23 cellular contexts compared by ENCODE assay signal in the genomic region with DNA sequence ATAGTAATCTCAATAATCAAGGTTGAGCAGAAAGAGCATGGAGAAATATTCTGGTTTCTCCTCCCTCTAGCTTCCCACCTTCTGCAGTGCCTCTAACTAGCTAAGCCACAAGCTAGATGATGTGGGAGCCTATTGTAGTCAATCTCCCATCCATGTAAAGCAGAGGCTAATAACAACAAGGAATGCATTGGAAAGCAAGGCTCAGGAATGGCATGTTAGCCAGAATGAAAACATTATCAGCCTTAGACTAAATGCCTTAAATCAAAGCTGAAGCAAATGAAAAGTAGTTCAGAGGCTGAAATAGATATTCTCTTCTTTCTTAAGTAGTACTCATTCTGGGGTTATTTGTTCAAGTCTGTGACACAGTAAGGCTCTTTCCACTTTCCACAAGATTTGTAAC.
"Had no signal": no experiment of that assay in that cellular context is flagged by ENCODE, and none has a peak within 500 bp of the region (broad histone marks: within the 10 kb centered on the region; RNA-seq: fewer than 3 reads in every experiment).

No MANE protein-coding gene starts in this region.

- H3K36me3 ChIP-seq: thyroid gland had no signal

- H3K36me3 Mint-ChIP-seq: memory B cell, naive B cell had no signal

- H3K4me1 ChIP-seq: thyroid gland had no signal

- H3K9me3 ChIP-seq: mucosa of descending colon, thyroid gland had no signal

- H3K4me3 Mint-ChIP-seq: activated CD4-positive, alpha-beta memory T cell treated with anti-CD3 and anti-CD28 coated beads, Interleukin-2, amount 10 ng/mL, durations not matched to agents 7 days and 5 days; activated CD4-positive, alpha-beta T cell treated with anti-CD3 and anti-CD28 coated beads, Interleukin-2, amount 10 ng/mL, durations not matched to agents 24 days and 14 days; activated naive CD8-positive, alpha-beta T cell treated with anti-CD3 and anti-CD28 coated beads, Interleukin-2, amount 50 U/mL, for 24 hours; memory B cell; naive B cell; neural crest cell; stimulated activated naive CD8-positive, alpha-beta T cell treated with anti-CD3 and anti-CD28 coated beads, Interleukin-15, Interleukin-2, amounts not matched to agents 100 ng/mL and 50 ng/mL, for 24 hours had no signal

- H3K27ac ChIP-seq: epithelial cell of prostate, thyroid gland had no signal

- H3K4me3 ChIP-seq: mucosa of descending colon, thyroid gland had no signal

- H3K9ac ChIP-seq: SK-N-SH had no signal

- H3K4me1 Mint-ChIP-seq: activated CD4-positive, alpha-beta memory T cell treated with anti-CD3 and anti-CD28 coated beads, Interleukin-2, amount 10 ng/mL, durations not matched to agents 7 days and 5 days; activated CD4-positive, alpha-beta T cell treated with anti-CD3 and anti-CD28 coated beads, Interleukin-2, amount 10 ng/mL, durations not matched to agents 24 days and 14 days; activated naive CD8-positive, alpha-beta T cell treated with anti-CD3 and anti-CD28 coated beads, Interleukin-2, amount 50 U/mL, for 24 hours; memory B cell; naive B cell; neural crest cell had no signal

- DNase-seq: activated CD4-positive, alpha-beta memory T cell treated with anti-CD3 and anti-CD28 coated beads, Interleukin-2, amount 10 ng/mL, durations not matched to agents 7 days and 5 days; activated CD4-positive, alpha-beta T cell treated with anti-CD3 and anti-CD28 coated beads, Interleukin-2, amount 10 ng/mL, durations not matched to agents 24 days and 14 days; activated gamma-delta T cell; activated naive CD4-positive, alpha-beta T cell treated with anti-CD3 and anti-CD28 coated beads, Interleukin-2, amount 50 U/mL, for 16 hours; activated naive CD8-positive, alpha-beta T cell treated with anti-CD3 and anti-CD28 coated beads, Interleukin-2, amount 50 U/mL, for 24 hours; activated T-cell treated with anti-CD3 and anti-CD28 coated beads for 4 hours; anterior cingulate cortex; cerebellar nuclear complex; cortex of kidney; foreskin fibroblast; left cardiac atrium; mucosa of descending colon; naive B cell; right cardiac atrium; SK-N-SH; stimulated activated CD4-positive, alpha-beta T cell treated with anti-CD3 and anti-CD28 coated beads, Interleukin-12 subunit alpha, Interleukin-12 subunit beta, amount 100 ng/mL, for 4 hours; stimulated activated CD4-positive, alpha-beta T cell treated with anti-CD3 and anti-CD28 coated beads, Interleukin-4, amount 100 ng/mL, for 4 hours; substantia nigra; thyroid gland had no signal

- H3K27ac Mint-ChIP-seq: activated CD4-positive, alpha-beta memory T cell treated with anti-CD3 and anti-CD28 coated beads, Interleukin-2, amount 10 ng/mL, durations not matched to agents 7 days and 5 days; activated CD4-positive, alpha-beta T cell treated with anti-CD3 and anti-CD28 coated beads, Interleukin-2, amount 10 ng/mL, durations not matched to agents 24 days and 14 days; activated naive CD8-positive, alpha-beta T cell treated with anti-CD3 and anti-CD28 coated beads, Interleukin-2, amount 50 U/mL, for 24 hours; memory B cell; naive B cell; stimulated activated naive CD8-positive, alpha-beta T cell treated with anti-CD3 and anti-CD28 coated beads, Interleukin-15, Interleukin-2, amounts not matched to agents 100 ng/mL and 50 ng/mL, for 24 hours had no signal

- H3K27me3 Mint-ChIP-seq: activated CD4-positive, alpha-beta memory T cell treated with anti-CD3 and anti-CD28 coated beads, Interleukin-2, amount 10 ng/mL, durations not matched to agents 7 days and 5 days; activated CD4-positive, alpha-beta T cell treated with anti-CD3 and anti-CD28 coated beads, Interleukin-2, amount 10 ng/mL, durations not matched to agents 24 days and 14 days; activated naive CD8-positive, alpha-beta T cell treated with anti-CD3 and anti-CD28 coated beads, Interleukin-2, amount 50 U/mL, for 24 hours; memory B cell; naive B cell; stimulated activated naive CD8-positive, alpha-beta T cell treated with anti-CD3 and anti-CD28 coated beads, Interleukin-15, Interleukin-2, amounts not matched to agents 100 ng/mL and 50 ng/mL, for 24 hours had no signal

- H3K27me3 ChIP-seq: thyroid gland had no signal

- ATAC-seq: activated naive CD8-positive, alpha-beta T cell treated with anti-CD3 and anti-CD28 coated beads, Interleukin-2, amount 50 U/mL, for 24 hours; left cardiac atrium; mucosa of descending colon; right cardiac atrium had no signal

- H3K4me2 ChIP-seq: SK-N-SH had no signal
